In the genomic region with DNA sequence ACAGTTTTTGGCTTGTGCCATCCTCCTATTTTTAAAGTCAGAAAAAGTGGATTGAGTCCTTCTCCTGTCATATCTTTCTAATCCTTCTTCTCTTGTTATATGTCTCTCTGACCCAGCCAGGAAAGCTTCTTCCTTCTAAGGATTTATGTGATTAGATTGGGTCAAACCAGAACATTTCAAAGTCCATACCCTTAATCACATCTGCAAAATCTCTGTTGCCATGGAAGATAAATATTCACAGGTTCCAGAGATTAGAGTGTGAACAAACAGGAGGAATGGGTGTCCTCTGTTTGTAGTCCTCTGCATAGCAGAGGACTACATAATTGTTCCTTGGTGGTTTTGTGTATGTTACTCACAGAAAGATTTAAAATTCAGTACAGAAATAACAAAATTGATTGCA, we compare ENCODE assay signal across 21 cellular contexts.
DNase-seq lines count a peak whose midpoint lies in the region; TF ChIP-seq lines count a peak whose summit lies in the region.
"Had no signal": no experiment of that assay in that cellular context is flagged by ENCODE, and none has a peak within 500 bp of the region (broad histone marks: within the 10 kb centered on the region; RNA-seq: fewer than 3 reads in every experiment).

No MANE protein-coding gene starts in this region.

- no peak overlapping the region for H2AK5ac ChIP-seq in mesendoderm (ENCODE audit: low read length)

- H3K4me3 Mint-ChIP-seq in Caco-2 (ENCODE audit: unreplicated experiment) = no peak overlapping the region
- H3K4me3 Mint-ChIP-seq: B cell; CD4-positive, alpha-beta T cell; CD8-positive, alpha-beta T cell had no signal

- TF ChIP-seq CTCF in Caco-2 (IDR thresholded peaks at IDR 0.05; ENCODE audit: insufficient read depth in 1 of 2, low read depth in 1 of 2, low read length in 1 of 2, severe bottlenecking in 1 of 2, unreplicated experiment in 1 of 2) = no peak

- no peaks in the 10 kb centered on the region for H3K36me3 ChIP-seq in mesendoderm (ENCODE audit: control insufficient read depth, insufficient read depth, low read length)
- H3K36me3 ChIP-seq in Caco-2 (ENCODE audit: control insufficient read depth, insufficient read depth, low read length) = no peaks in the 10 kb centered on the region
- H3K36me3 ChIP-seq: BLaER1 treated with 17β-estradiol and CSF1 and Interleukin-3, amounts not matched to agents 10 nM and 100 nM had no signal

- H3K27ac ChIP-seq in mesendoderm (ENCODE audit: low read depth, low read length) = no peak overlapping the region
- H3K27ac ChIP-seq: 22Rv1; A549; BLaER1 treated with 17β-estradiol and CSF1 and Interleukin-3, amounts not matched to agents 10 nM and 100 nM; C4-2B had no signal

- H3K56ac ChIP-seq in mesendoderm (ENCODE audit: low read length) = no peak overlapping the region

- H3K9me3 ChIP-seq in Caco-2 = no peaks in the 10 kb centered on the region
- H3K9me3 ChIP-seq: A549; BLaER1 treated with 17β-estradiol and CSF1 and Interleukin-3, amounts not matched to agents 10 nM and 100 nM had no signal

- no peak overlapping the region for H3K23ac ChIP-seq in mesendoderm (ENCODE audit: low read length)

- H4K5ac ChIP-seq in mesendoderm (ENCODE audit: low read length) = no peak overlapping the region

- no peak overlapping the region for H2BK15ac ChIP-seq in mesendoderm (replicated peaks; ENCODE audit: low read depth)

- H3K27me3 ChIP-seq in mesendoderm (ENCODE audit: insufficient read depth, low read length, poor library complexity) (no peaks in the 10 kb centered on the region), Caco-2 (replicated peaks; ENCODE audit: control insufficient read depth, insufficient read depth, low read length) (no peaks in the 10 kb centered on the region)
- H3K27me3 ChIP-seq: BLaER1 treated with 17β-estradiol and CSF1 and Interleukin-3, amounts not matched to agents 10 nM and 100 nM had no signal

- H3K36me3 Mint-ChIP-seq in Caco-2 (ENCODE audit: insufficient read depth, unreplicated experiment) = no peaks in the 10 kb centered on the region
- H3K36me3 Mint-ChIP-seq: CD8-positive, alpha-beta T cell had no signal

- intact Hi-C loops in Caco-2 (cut with micrococcal nuclease; ENCODE audit: unreplicated experiment) = no loop called here
- intact Hi-C loops in head of caudate nucleus (cut with DNase I) = no loop called here

- H3K9me3 Mint-ChIP-seq in Caco-2 (ENCODE audit: unreplicated experiment) = no peaks in the 10 kb centered on the region

- CTCF ChIA-PET in Caco-2 (lab: Charles Lee) = no interaction called here

- H3K27ac Mint-ChIP-seq in Caco-2 (ENCODE audit: unreplicated experiment) = no peak overlapping the region
- H3K27ac Mint-ChIP-seq: B cell; CD4-positive, alpha-beta T cell; CD8-positive, alpha-beta T cell had no signal

- no peaks in the 10 kb centered on the region for H3K79me2 ChIP-seq in mesendoderm (ENCODE audit: control insufficient read depth, insufficient read depth, low read length)

- H3K4me1 Mint-ChIP-seq in Caco-2 (ENCODE audit: low read depth, unreplicated experiment) = no peaks in the 10 kb centered on the region
- H3K4me1 Mint-ChIP-seq: B cell had no signal

- no peak overlapping the region for H4K8ac ChIP-seq in mesendoderm (ENCODE audit: low read depth, low read length)

- no peaks in the 10 kb centered on the region for H3K79me1 ChIP-seq in mesendoderm (ENCODE audit: low read length)

- H3K4me3 ChIP-seq in mesendoderm (ENCODE audit: low read length) (no peak overlapping the region), Caco-2 (ENCODE audit: low read depth, low read length) (no peak overlapping the region)
- H3K4me3 ChIP-seq: A549; BLaER1 treated with 17β-estradiol and CSF1 and Interleukin-3, amounts not matched to agents 10 nM and 100 nM; GM12878 had no signal

- BruUV-seq in Caco-2 (replicated peaks; lab: Mats Ljungman, UMichigan) = no TSS peak

- no peak overlapping the region for H3K18ac ChIP-seq in mesendoderm (ENCODE audit: low read length)

- H3K4me1 ChIP-seq in mesendoderm (ENCODE audit: control insufficient read depth, low read depth, low read length) (no peaks in the 10 kb centered on the region), Caco-2 (no peaks in the 10 kb centered on the region)
- H3K4me1 ChIP-seq: A549 had no signal

- H2BK5ac ChIP-seq in mesendoderm (ENCODE audit: low read length) = no peak overlapping the region

- no peak overlapping the region for H3K4ac ChIP-seq in mesendoderm (ENCODE audit: low read depth, low read length)

- H3K9ac ChIP-seq in mesendoderm (ENCODE audit: low read length) = no peak overlapping the region
- H3K9ac ChIP-seq: BLaER1 treated with 17β-estradiol and CSF1 and Interleukin-3, amounts not matched to agents 10 nM and 100 nM had no signal

- no peak overlapping the region for H2BK120ac ChIP-seq in mesendoderm (ENCODE audit: low read depth, low read length)

- DNase-seq in NCI-H82 (lab: John Stamatoyannopoulos, UW) = peak; percentile 5
- no peak for DNase-seq in NCI-H82 treated with DMSO at 0.1 percent for 48 hours (lab: John Stamatoyannopoulos, UW; ENCODE audit: unreplicated experiment)
- DNase-seq in mesendoderm = peak; percentile 60
- no peak for DNase-seq in Caco-2
- no peak for DNase-seq in head of caudate nucleus
- DNase-seq: AML-193; CD4-positive, alpha-beta T cell; CD8-positive, alpha-beta T cell; DMS 273 treated with DMSO at 0.1 percent for 48 hours; DMS153; DMS53; DMS79; DND-41; EL; GDM1 had no signal

- no peak overlapping the region for H3K4me2 ChIP-seq in mesendoderm (ENCODE audit: low read length)
- H3K4me2 ChIP-seq: A549; BLaER1 treated with 17β-estradiol and CSF1 and Interleukin-3, amounts not matched to agents 10 nM and 100 nM had no signal

- peaks cover 3% of the 10 kb centered on the region for H3K27me3 Mint-ChIP-seq in Caco-2 (ENCODE audit: insufficient read depth, unreplicated experiment)
- H3K27me3 Mint-ChIP-seq: B cell; CD4-positive, alpha-beta T cell had no signal

- POLR2A ChIA-PET in Caco-2 (lab: Charles Lee) = no interaction called here

Comparison
In these comparisons a context has a peak if more than half of its experiments do, and no peak if none do; other contexts are left out.
1. DNase-seq: peak in NCI-H82 (single experiment) and mesendoderm (single experiment); none in NCI-H82 treated with DMSO at 0.1 percent for 48 hours (single experiment), Caco-2 (0 of 2) and head of caudate nucleus (0 of 42).